Comparison of ENCODE assay signal across 34 cellular contexts in the genomic region with DNA sequence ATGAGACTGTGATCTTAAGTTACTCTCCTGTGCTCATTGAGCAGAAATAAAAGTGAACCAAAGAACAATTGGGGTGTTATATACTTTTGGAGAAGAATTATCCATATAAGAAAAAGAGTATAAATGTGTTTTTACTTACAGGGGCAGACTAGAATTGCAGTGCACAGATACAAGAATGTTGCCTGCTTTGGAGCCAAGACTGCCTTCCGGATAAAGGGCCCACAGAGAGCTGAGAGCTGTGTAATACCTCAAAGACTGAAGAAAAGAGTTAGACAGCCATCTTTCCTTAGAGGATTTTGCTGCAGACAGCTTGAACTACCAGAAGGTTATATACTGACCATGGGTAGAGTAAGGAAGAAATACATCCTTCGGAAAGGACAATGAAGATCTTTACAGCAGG.
A peak's percentile ranks its signal among the peaks of the same experiment; 100 is the strongest.
DNase-seq lines count a peak whose midpoint lies in the region; ATAC-seq, FAIRE-seq and TF ChIP-seq lines count a peak whose summit lies in the region.
"Had no signal": no experiment of that assay in that cellular context is flagged by ENCODE, and none has a peak within 500 bp of the region (broad histone marks: within the 10 kb centered on the region; RNA-seq: fewer than 3 reads in every experiment).

No MANE protein-coding gene starts in this region.

- H2AK5ac ChIP-seq in H1 (ENCODE audit: low read depth, low read length): no peak overlapping the region

- H3K36me3 Mint-ChIP-seq in nephron progenitor cell (ENCODE audit: low read depth): no peaks in the 10 kb centered on the region
- H3K36me3 Mint-ChIP-seq: activated naive CD8-positive, alpha-beta T cell; IgD-negative memory B cell had no signal

- no peaks in the 10 kb centered on the region for H3K9me3 Mint-ChIP-seq in nephron progenitor cell
- H3K9me3 Mint-ChIP-seq: activated B cell treated with CpG ODN at 0.5 μM for 24 hours; CD4-positive, alpha-beta T cell; central memory CD8-positive, alpha-beta T cell; H9; IgD-negative memory B cell; nephron had no signal

- TF ChIP-seq CTCF in Panc1 (IDR thresholded peaks at IDR 0.05): no peak
- no peak for TF ChIP-seq CTCF in H1 (IDR thresholded peaks at IDR 0.05; ENCODE audit: control extremely low read depth in 1 of 3, insufficient read depth in 1 of 3, low read depth in 1 of 3, low read length in 3 of 3)
- no peak for TF ChIP-seq CTCF in nephron progenitor cell (IDR thresholded peaks at IDR 0.05)

- 91% methylated on average over 2 of the region's 2 CpGs; no CpG with 5 or more reads in 1 of the 2 experiments for WGBS in H1 (ENCODE audit: extremely low coverage in 1 of 2, insufficient coverage in 1 of 2, insufficient read length in 1 of 2, insufficient replicate concordance in 2 of 2, low coverage in 1 of 2, low lambda C conversion rate in 2 of 2, missing lambda C conversion rate in 1 of 2), 2 experiments

- no peak overlapping the region for H3K9ac ChIP-seq in H1 (replicated peaks in 1 of 4; ENCODE audit: extremely low read depth in 1 of 4, low read depth in 3 of 4, low read length in 3 of 4)

- H2BK20ac ChIP-seq in H1 (ENCODE audit: low read length): no peak overlapping the region

- BruUV-seq in Panc1 (replicated peaks; lab: Mats Ljungman, UMichigan): no TSS peak

- H3K4me3 Mint-ChIP-seq in nephron progenitor cell: no peak overlapping the region
- H3K4me3 Mint-ChIP-seq: activated B cell treated with CpG ODN at 0.5 μM for 24 hours; activated naive CD8-positive, alpha-beta T cell; CD4-positive, alpha-beta T cell; central memory CD8-positive, alpha-beta T cell; H9; IgD-negative memory B cell; nephron had no signal

- H2BK12ac ChIP-seq in H1 (ENCODE audit: low read depth, low read length): no peak overlapping the region

- no peak overlapping the region for H2BK5ac ChIP-seq in H1 (ENCODE audit: low read depth, low read length)

- H3K27ac Mint-ChIP-seq in nephron progenitor cell: peak overlapping the region; percentile 4
- H3K27ac Mint-ChIP-seq: activated B cell treated with CpG ODN at 0.5 μM for 24 hours; activated naive CD8-positive, alpha-beta T cell; CD4-positive, alpha-beta T cell; IgD-negative memory B cell had no signal

- peak; percentile 68; the same call in 1 of the 2 replicates for ATAC-seq in Panc1
- ATAC-seq in HG02623 (IDR thresholded peaks at IDR 0.05; ENCODE audit: unreplicated experiment): no peak
- ATAC-seq in GM19463 (IDR thresholded peaks at IDR 0.05; ENCODE audit: unreplicated experiment): no peak
- no peak for ATAC-seq in HG02571 (IDR thresholded peaks at IDR 0.05; ENCODE audit: unreplicated experiment)
- ATAC-seq: A549, left colon, right lobe of liver had no signal

- no peak overlapping the region for H4K91ac ChIP-seq in H1 (replicated peaks; ENCODE audit: insufficient read length, low read length)

- no peak overlapping the region for H3K4ac ChIP-seq in H1 (replicated peaks; ENCODE audit: insufficient read length, low read depth, low read length)

- H3K9me3 ChIP-seq in Panc1 (ENCODE audit: control insufficient read depth, insufficient read depth, low read depth, low read length): no peaks in the 10 kb centered on the region
- no peaks in the 10 kb centered on the region for H3K9me3 ChIP-seq in H1 (ENCODE audit: insufficient read depth in 2 of 2, low read depth in 1 of 2, low read length in 1 of 2)
- H3K9me3 ChIP-seq: A549, esophagus muscularis mucosa, right lobe of liver, SJCRH30, stomach, tibial artery had no signal

- H3K23ac ChIP-seq in H1 (ENCODE audit: insufficient read length): no peak overlapping the region

- no peak overlapping the region for H3K18ac ChIP-seq in H1 (ENCODE audit: extremely low read depth, low read length)

- FAIRE-seq in H1 (lab: Jason Lieb, UNC): no peak
- FAIRE-seq: A549, D721Med, endometrium, GM18507 had no signal

- H3K4me2 ChIP-seq in H1 (ENCODE audit: insufficient read depth in 1 of 2, low read depth in 2 of 2, low read length in 2 of 2): no peak overlapping the region
- H3K4me2 ChIP-seq: A549 had no signal

- H4K8ac ChIP-seq in H1 (ENCODE audit: extremely low read depth, insufficient read depth, low read length): no peak overlapping the region

- POLR2A ChIA-PET in Panc1 (lab: Charles Lee): no interaction called here
- POLR2A ChIA-PET in H1 (lab: Charles Lee; ENCODE audit: partially characterized antibody): no interaction called here

- no peak overlapping the region for H4K5ac ChIP-seq in H1 (ENCODE audit: insufficient read length, low read depth, low read length)

- no peak overlapping the region for H3K14ac ChIP-seq in H1 (ENCODE audit: insufficient read length)

- no peaks in the 10 kb centered on the region for H3K23me2 ChIP-seq in H1 (ENCODE audit: low read depth, low read length)

- H3K79me2 ChIP-seq in ACC112 (ENCODE audit: control insufficient read depth, insufficient read depth, low read length, unreplicated experiment) (no peaks in the 10 kb centered on the region), H1 (ENCODE audit: control insufficient read depth in 1 of 2, insufficient read depth in 2 of 2, low read length in 2 of 2) (no peaks in the 10 kb centered on the region)

- H3K79me1 ChIP-seq in H1 (ENCODE audit: low read depth, low read length): no peaks in the 10 kb centered on the region

- no peaks in the 10 kb centered on the region for H3K4me1 Mint-ChIP-seq in nephron progenitor cell
- H3K4me1 Mint-ChIP-seq: activated B cell treated with CpG ODN at 0.5 μM for 24 hours; central memory CD8-positive, alpha-beta T cell; H9; IgD-negative memory B cell had no signal

- no peak overlapping the region for H3K56ac ChIP-seq in H1 (replicated peaks; ENCODE audit: insufficient read length, low read depth, low read length)

- intact Hi-C loops in Panc1 (cut with micrococcal nuclease; ENCODE audit: unreplicated experiment): no loop called here

- no peak for DNase-seq in Panc1 (ENCODE audit: low read depth, low spot score)
- no peak for DNase-seq in H1 (ENCODE audit: low read depth in 1 of 2, low spot score in 2 of 2)
- DNase-seq in nephron progenitor cell: no peak
- DNase-seq in activated CD4-positive, CD25-positive, alpha-beta regulatory T cell (lab: John Stamatoyannopoulos, UW): no peak
- DNase-seq: activated B cell treated with CpG ODN at 0.5 μM for 24 hours; activated CD4-positive, alpha-beta T cell treated with anti-CD3 and anti-CD28 coated beads, Interleukin-2, amount 50 U/mL, for 1 hour; activated effector memory CD4-positive, alpha-beta T cell treated with Interleukin-2 at 50 U/mL for 16 hours; activated T-cell treated with anti-CD3 and anti-CD28 coated beads, Interleukin-2, amount 50 U/mL, for 1 hour; CD4-positive, alpha-beta T cell; dermis blood vessel endothelial cell; H9; hypothalamus; left colon; mammary epithelial cell; NCI-H2107; NCI-H82; right lobe of liver; SJCRH30; stimulated activated CD4-positive, alpha-beta T cell treated with anti-CD3 and anti-CD28 coated beads, Interleukin-4, amount 100 ng/mL, for 1 hour; stomach; tibial artery had no signal

- no peak for TF ChIP-seq POLR2A in H1 (IDR thresholded peaks at IDR 0.05; ENCODE audit: control extremely low read depth in 1 of 2, low read depth in 2 of 2, low read length in 2 of 2)

- H2BK120ac ChIP-seq in H1 (replicated peaks; ENCODE audit: low read depth, low read length): no peak overlapping the region

- TF ChIP-seq RAD21 in H1 (IDR thresholded peaks at IDR 0.05 in 1 of 2, conservative IDR thresholded peaks at IDR 0.05 in 1 of 2; ENCODE audit: low read depth in 2 of 2, low read length in 2 of 2): no peak

- no peak overlapping the region for H3K4me3 ChIP-seq in ACC112 (ENCODE audit: low read depth, low read length)
- no peak overlapping the region for H3K4me3 ChIP-seq in Panc1 (ENCODE audit: low read depth in 2 of 2, low read length in 2 of 2)
- H3K4me3 ChIP-seq in H1 (ENCODE audit: extremely low read depth in 1 of 4, insufficient read depth in 2 of 4, low read depth in 3 of 4, low read length in 4 of 4): no peak overlapping the region
- H3K4me3 ChIP-seq: A549, esophagus muscularis mucosa, right lobe of liver, SJCRH30, stomach, tibial artery had no signal

- CTCF ChIA-PET in Panc1 (lab: Charles Lee): no interaction called here
- CTCF ChIA-PET in H1 (lab: Charles Lee; ENCODE audit: partially characterized antibody): no interaction called here

- in situ Hi-C loops in Panc1 (cut with HindIII; ENCODE audit: low pct_unique_long_range_greater_than_20kb, low sequenced_read_pairs): no loop called here

- H4K20me1 ChIP-seq in H1 (replicated peaks in 1 of 2; ENCODE audit: control insufficient read depth in 1 of 2, insufficient read depth in 2 of 2, low read length in 2 of 2): no peaks in the 10 kb centered on the region

- H3K27ac ChIP-seq in ACC112 (ENCODE audit: low read depth, low read length) (no peak overlapping the region), Panc1 (ENCODE audit: low read length) (peak overlapping the region; percentile 12; the same call in 1 of the 2 replicates), H1 (ENCODE audit: low read depth, low read length) (no peak overlapping the region)
- H3K27ac ChIP-seq: A549, esophagus muscularis mucosa, right lobe of liver, SJCRH30, stomach, tibial artery had no signal

- no peaks in the 10 kb centered on the region for H3K27me3 Mint-ChIP-seq in nephron progenitor cell (ENCODE audit: low read depth, poor library complexity)
- H3K27me3 Mint-ChIP-seq: activated B cell treated with CpG ODN at 0.5 μM for 24 hours; activated naive CD8-positive, alpha-beta T cell; CD4-positive, alpha-beta T cell; central memory CD8-positive, alpha-beta T cell; IgD-negative memory B cell had no signal

- H3K4me1 ChIP-seq in ACC112 (ENCODE audit: control insufficient read depth, insufficient read depth, low read length, unreplicated experiment): no peaks in the 10 kb centered on the region
- H3K4me1 ChIP-seq in Panc1 (ENCODE audit: control insufficient read depth, insufficient read depth, low read length): no peaks in the 10 kb centered on the region; the same call in 1 of the 2 replicates
- no peaks in the 10 kb centered on the region for H3K4me1 ChIP-seq in H1 (replicated peaks in 1 of 4; ENCODE audit: control insufficient read depth in 3 of 4, insufficient read depth in 4 of 4, low read length in 3 of 4)
- H3K4me1 ChIP-seq: A549, esophagus muscularis mucosa, right lobe of liver, SJCRH30, stomach had no signal

- H3K36me3 ChIP-seq in ACC112 (ENCODE audit: insufficient read depth, low read length) (no peaks in the 10 kb centered on the region), Panc1 (ENCODE audit: control insufficient read depth, insufficient read depth, low read length) (no peaks in the 10 kb centered on the region), H1 (ENCODE audit: control insufficient read depth in 2 of 4, insufficient read depth in 4 of 4, low read length in 3 of 4) (no peaks in the 10 kb centered on the region)
- H3K36me3 ChIP-seq: esophagus muscularis mucosa, right lobe of liver, SJCRH30, stomach, tibial artery had no signal

- TF ChIP-seq EP300 in H1 (IDR thresholded peaks at IDR 0.05; ENCODE audit: borderline replicate concordance in 1 of 2, low read depth in 2 of 2, low read length in 2 of 2): no peak

- H3K27me3 ChIP-seq in ACC112 (ENCODE audit: insufficient read depth, low read length) (no peaks in the 10 kb centered on the region), Panc1 (ENCODE audit: control insufficient read depth, insufficient read depth, low read length) (no peaks in the 10 kb centered on the region), H1 (replicated peaks in 1 of 4; ENCODE audit: control insufficient read depth in 3 of 4, extremely low read depth in 1 of 4, insufficient read depth in 3 of 4, low read length in 3 of 4) (no peaks in the 10 kb centered on the region)
- H3K27me3 ChIP-seq: esophagus muscularis mucosa, right lobe of liver, SJCRH30, stomach, tibial artery had no signal

- H2AFZ ChIP-seq in ACC112 (ENCODE audit: low read length, unreplicated experiment) (peak overlapping the region; percentile 23), H1 (ENCODE audit: low read length) (peak overlapping the region; percentile 86; the same call in 1 of the 2 replicates)

- H2BK15ac ChIP-seq in H1 (ENCODE audit: low read length): no peak overlapping the region
